8 cellular contexts compared by ENCODE assay signal in the genomic region with DNA sequence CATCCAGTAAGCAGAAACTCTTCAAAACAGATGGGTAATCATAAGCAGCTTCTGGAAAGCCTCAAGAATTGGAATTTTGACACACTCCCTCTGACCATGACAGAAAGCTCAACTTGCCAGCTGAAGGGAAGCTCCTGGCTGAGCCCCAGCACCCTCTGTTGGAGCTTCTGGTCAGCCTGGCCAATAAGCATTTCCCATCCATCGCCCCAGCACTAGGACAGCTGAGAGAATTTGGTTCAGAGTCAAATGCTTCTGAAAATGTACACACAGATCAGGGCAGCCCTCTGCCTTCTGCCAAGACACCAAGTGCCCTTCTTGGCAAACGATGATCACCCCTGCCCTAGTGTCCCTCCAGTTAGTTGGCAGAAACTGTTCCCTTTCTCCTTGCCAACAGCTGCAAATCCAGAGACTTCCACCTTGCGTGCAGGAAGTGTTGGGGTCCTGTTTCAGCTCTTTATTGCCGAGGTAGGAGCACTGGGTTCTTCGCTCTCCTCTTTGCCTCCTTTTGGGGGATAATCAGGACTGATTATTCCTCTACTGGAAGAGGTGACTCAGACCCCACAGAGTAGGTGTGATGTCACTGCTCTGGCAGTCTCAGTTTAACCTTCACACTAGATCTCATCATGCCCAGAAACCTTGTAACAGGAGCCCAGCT. TPM values are rescaled to one million over a fixed set of nuclear protein-coding genes. Genes with fewer than 3 reads are reported as not detected.
DNase-seq lines count a peak whose midpoint lies in the region; ATAC-seq and TF ChIP-seq lines count a peak whose summit lies in the region.

No MANE protein-coding gene starts in this region.

- no peak for TF ChIP-seq CTCF in esophagus muscularis mucosa (IDR thresholded peaks at IDR 0.05)
- no peak for TF ChIP-seq CTCF in nephron progenitor cell (IDR thresholded peaks at IDR 0.05)

- peak overlapping the region; percentile 76 for H3K27ac Mint-ChIP-seq in nephron progenitor cell

- no peaks in the 10 kb centered on the region for H3K9me3 ChIP-seq in esophagus muscularis mucosa

- H3K27me3 ChIP-seq in esophagus muscularis mucosa = no peaks in the 10 kb centered on the region

- H3K4me1 Mint-ChIP-seq in nephron progenitor cell = peaks cover 54% of the 10 kb centered on the region

- peak; percentile 70 to 79 for ATAC-seq in activated CD4-positive, CD25-positive, alpha-beta regulatory T cell treated with anti-CD3 and anti-CD28 coated beads, Interleukin-2, amount 50 U/mL, for 24 hours
- no peak for ATAC-seq in GM21737 (IDR thresholded peaks at IDR 0.05; ENCODE audit: unreplicated experiment)

- peaks cover 3% of the 10 kb centered on the region for H3K27me3 Mint-ChIP-seq in nephron progenitor cell (ENCODE audit: low read depth, poor library complexity)

- H3K36me3 Mint-ChIP-seq in nephron progenitor cell (ENCODE audit: low read depth) = peaks cover 26% of the 10 kb centered on the region

- peak overlapping the region in 2 of 4 donors; percentile 3 to 24 for H3K4me3 ChIP-seq in esophagus muscularis mucosa

- peak overlapping the region; percentile 70 to 81 (median 76) for H3K27ac ChIP-seq in esophagus muscularis mucosa (replicated peaks in 1 of 4)

- no peak for TF ChIP-seq POLR2A in esophagus muscularis mucosa (IDR thresholded peaks at IDR 0.05; ENCODE audit: low read depth)

- H3K4me3 Mint-ChIP-seq in nephron progenitor cell = peak overlapping the region; percentile 32

- no peak for TF ChIP-seq EP300 in esophagus muscularis mucosa (IDR thresholded peaks at IDR 0.05)

- no peak for DNase-seq in activated CD4-positive, CD25-positive, alpha-beta regulatory T cell (lab: John Stamatoyannopoulos, UW)
- DNase-seq in activated CD4-positive, alpha-beta T cell treated with anti-CD3 and anti-CD28 coated beads for 48 hours = peak; percentile 25
- DNase-seq in esophagus muscularis mucosa (ENCODE audit: extremely low spot score) (no peak), nephron progenitor cell (no peak), HuH-7 (ENCODE audit: low spot score) (no peak), retina (no peak)

- WGBS in esophagus muscularis mucosa = 35% methylated on average over 4 of the region's 5 CpGs

- peaks cover 6 to 25% (median 13%) of the 10 kb centered on the region in 4 donors for H3K36me3 ChIP-seq in esophagus muscularis mucosa

- peaks cover 27 to 37% (median 34%) of the 10 kb centered on the region in 4 donors for H3K4me1 ChIP-seq in esophagus muscularis mucosa

- intact Hi-C loops in esophagus muscularis mucosa (cut with DNase I) = no loop called here

- peaks cover 18% of the 10 kb centered on the region for H3K9me3 Mint-ChIP-seq in nephron progenitor cell

RNA-seq across cellular contexts. Expression of gene PIGV, which starts 11.9 kb away (rescaled TPM):
- 10 to 100 TPM; 11.8 to 15.2 (median 13.7) TPM for total RNA-seq in esophagus muscularis mucosa

RNA-seq across cellular contexts. Expression of gene ZDHHC18, which starts 26.9 kb away (rescaled TPM):
- total RNA-seq in esophagus muscularis mucosa = 10 to 100 TPM in 3 of 4 donors, 1 to 10 TPM in 1; 9.6 to 31.7 (median 20.8) TPM
